Comparison of ENCODE assay signal across 18 cellular contexts in genomic region chrX:40759374-40759773, GRCh38. TPM values are rescaled to one million over a fixed set of nuclear protein-coding genes. Genes with fewer than 3 reads are reported as not detected.
A peak's percentile ranks its signal among the peaks of the same experiment; 100 is the strongest.
DNase-seq lines count a peak whose midpoint lies in the region; ATAC-seq, FAIRE-seq and TF ChIP-seq lines count a peak whose summit lies in the region.
"Had no signal": no experiment of that assay in that cellular context is flagged by ENCODE, and none has a peak within 500 bp of the region (broad histone marks: within the 10 kb centered on the region; RNA-seq: fewer than 3 reads in every experiment).

No MANE protein-coding gene starts in this region.

- in situ Hi-C loops in GM12878 (cut with MboI) (no loop called here), gastrocnemius medialis (cut with MboI; ENCODE audit: low sequenced_read_pairs in 4 of 4) (no loop called here)

- no peaks in the 10 kb centered on the region for H3K79me2 ChIP-seq in GM12878 (ENCODE audit: control insufficient read depth, insufficient read depth, low read length)

- SMC1A ChIA-PET in GM12878 (lab: Charles Lee; ENCODE audit: uncharacterized antibody, unreplicated experiment), result interaction anchor here (1.0 to 1.3 kb wide), 4 partner anchors 10 to 93 kb away, joined by 3 to 5 read pairs (median 4); no protein-coding TSS in a partner anchor

- H3K36me3 ChIP-seq in GM12878 (ENCODE audit: control insufficient read depth in 2 of 2, insufficient read depth in 2 of 2, low read length in 1 of 2) (no peaks in the 10 kb centered on the region), gastrocnemius medialis (no peaks in the 10 kb centered on the region)
- H3K36me3 ChIP-seq in effector memory CD4-positive, alpha-beta T cell (ENCODE audit: control insufficient read depth, insufficient read depth, low read length), result no peaks in the 10 kb centered on the region
- H3K36me3 ChIP-seq: BLaER1 had no signal

- H3K4me2 ChIP-seq in GM12878 (ENCODE audit: control insufficient read depth, insufficient read depth), result no peak overlapping the region
- H3K4me2 ChIP-seq: BLaER1, GM23338 had no signal

- POLR2A ChIA-PET in GM12878 (lab: Charles Lee) (no interaction called here), MCF 10A (lab: Yijun Ruan, JAX) (no interaction called here)

- H3K9me3 Mint-ChIP-seq in MCF 10A (ENCODE audit: unreplicated experiment), result no peaks in the 10 kb centered on the region
- H3K9me3 Mint-ChIP-seq: CD4-positive, alpha-beta memory T cell; GM23338 had no signal

- H3K4me3 Mint-ChIP-seq in MCF 10A (ENCODE audit: unreplicated experiment), result no peak overlapping the region
- H3K4me3 Mint-ChIP-seq: CD14-positive monocyte; CD4-positive, alpha-beta memory T cell; GM23338 had no signal

- no peaks in the 10 kb centered on the region for H4K20me1 ChIP-seq in GM12878 (ENCODE audit: control insufficient read depth, insufficient read depth)
- H4K20me1 ChIP-seq: BLaER1 had no signal

- H3K36me3 Mint-ChIP-seq in MCF 10A (ENCODE audit: insufficient read depth, unreplicated experiment), result peaks cover 6% of the 10 kb centered on the region
- H3K36me3 Mint-ChIP-seq: CD14-positive monocyte; CD4-positive, alpha-beta memory T cell had no signal

- TF ChIP-seq RAD21 in GM12878 (IDR thresholded peaks at IDR 0.05; ENCODE audit: insufficient read depth, low read depth, low read length), result no peak

- peaks cover 8% of the 10 kb centered on the region; the same call in 1 of the 2 replicates for H3K4me1 ChIP-seq in GM12878 (ENCODE audit: control insufficient read depth, insufficient read depth, low read length)
- no peaks in the 10 kb centered on the region for H3K4me1 ChIP-seq in effector memory CD4-positive, alpha-beta T cell (ENCODE audit: control insufficient read depth, insufficient read depth, low read length, poor library complexity, severe bottlenecking)
- peaks cover 13 to 17% of the 10 kb centered on the region in 2 donors for H3K4me1 ChIP-seq in gastrocnemius medialis
- H3K4me1 ChIP-seq: BLaER1 had no signal

- 4% methylated on average over 1 of the region's 1 CpG for WGBS in GM12878 (ENCODE audit: insufficient coverage, insufficient replicate concordance, low lambda C conversion rate, missing lambda C conversion rate)

- DNase-seq in GM12891 (ENCODE audit: insufficient read length, low spot score) (no peak), GM19239 (ENCODE audit: insufficient read length, low spot score) (no peak), GM12878 (ENCODE audit: low read depth, low spot score) (no peak), left ventricle myocardium superior (no peak), gastrocnemius medialis (no peak), MCF 10A (ENCODE audit: unreplicated experiment) (no peak)
- DNase-seq in effector memory CD4-positive, alpha-beta T cell, result no peak
- DNase-seq: 8988T; CD4-positive, alpha-beta memory T cell; DMS79 treated with DMSO at 0.1 percent for 48 hours; GF-D8; HCEC 1CT; KG1 had no signal

- H3K27me3 ChIP-seq in GM12878 (replicated peaks in 1 of 2; ENCODE audit: control insufficient read depth in 2 of 2, insufficient read depth in 2 of 2, low read length in 1 of 2) (peaks cover 0 to 3% of the 10 kb centered on the region in 2 experiments; a peak in 1 of 4 replicates), gastrocnemius medialis (peaks cover 0 to 3% (median 0%) of the 10 kb centered on the region in 3 donors)
- H3K27me3 ChIP-seq in effector memory CD4-positive, alpha-beta T cell (replicated peaks; ENCODE audit: control insufficient read depth, insufficient read depth, low read length, poor library complexity, severe bottlenecking), result no peaks in the 10 kb centered on the region

- CTCF ChIA-PET in GM12878 (lab: Yijun Ruan, JAX) (interaction anchor here (0.8 to 1.4 kb wide), 2 partner anchors 35 to 108 kb away, joined by 3 to 4 read pairs; no protein-coding TSS in a partner anchor), MCF 10A (lab: Yijun Ruan, JAX) (interaction anchor here (0.9 kb wide), 1 partner anchor 119 kb away, joined by 3 read pairs; no protein-coding TSS in a partner anchor)

- H3K4me3 ChIP-seq in GM12878, result no peak overlapping the region
- H3K4me3 ChIP-seq in effector memory CD4-positive, alpha-beta T cell (ENCODE audit: insufficient read depth, low read depth, low read length, poor library complexity, severe bottlenecking), result no peak overlapping the region
- no peak overlapping the region for H3K4me3 ChIP-seq in gastrocnemius medialis
- H3K4me3 ChIP-seq: BLaER1, GM23338 had no signal

- peaks cover 1% of the 10 kb centered on the region; the same call in 2 of the 3 replicates for H3K9me3 ChIP-seq in GM12878 (replicated peaks; ENCODE audit: control insufficient read depth, insufficient read depth, low read length)
- H3K9me3 ChIP-seq in effector memory CD4-positive, alpha-beta T cell (ENCODE audit: control insufficient read depth, low read length), result no peaks in the 10 kb centered on the region
- no peaks in the 10 kb centered on the region for H3K9me3 ChIP-seq in gastrocnemius medialis
- H3K9me3 ChIP-seq: BLaER1 had no signal

- no peak overlapping the region for H3K27ac Mint-ChIP-seq in MCF 10A (ENCODE audit: low read depth, unreplicated experiment)
- H3K27ac Mint-ChIP-seq: CD14-positive monocyte; CD4-positive, alpha-beta memory T cell; GM23338 had no signal

- no peak overlapping the region for H2AFZ ChIP-seq in GM12878 (ENCODE audit: control insufficient read depth, low read depth, low read length)
- H2AFZ ChIP-seq: GM23338 had no signal

- intact Hi-C loops in GM12878 (cut with micrococcal nuclease; ENCODE audit: unreplicated experiment), result no loop called here
- intact Hi-C loops in left ventricle myocardium superior (cut with micrococcal nuclease), result no loop called here
- intact Hi-C loops in gastrocnemius medialis (cut with DNase I; ENCODE audit: low total_unique reads), result no loop called here
- intact Hi-C loops in MCF 10A (cut with micrococcal nuclease), result no loop called here

- no peak for TF ChIP-seq CTCF in GM12878 (IDR thresholded peaks at IDR 0.05 in 2 of 3, conservative IDR thresholded peaks at IDR 0.05 in 1 of 3; ENCODE audit: control insufficient read depth in 2 of 3, extremely low read depth in 1 of 3, insufficient read depth in 1 of 3, low read depth in 3 of 3, low read length in 3 of 3)
- TF ChIP-seq CTCF in gastrocnemius medialis (IDR thresholded peaks at IDR 0.05 in 4 of 5, conservative IDR thresholded peaks at IDR 0.05 in 1 of 5), result no peak
- TF ChIP-seq CTCF in MCF 10A (IDR thresholded peaks at IDR 0.05; ENCODE audit: unreplicated experiment), result no peak

- H3K9ac ChIP-seq in GM12878 (ENCODE audit: control insufficient read depth, insufficient read depth, low read length), result no peak overlapping the region
- H3K9ac ChIP-seq: BLaER1 had no signal

- peaks cover 78% of the 10 kb centered on the region for H3K27me3 Mint-ChIP-seq in MCF 10A (ENCODE audit: insufficient read depth, unreplicated experiment)
- H3K27me3 Mint-ChIP-seq: CD4-positive, alpha-beta memory T cell had no signal

- H3K27ac ChIP-seq in GM12878 (ENCODE audit: control insufficient read depth, insufficient read depth) (no peak overlapping the region), gastrocnemius medialis (no peak overlapping the region)
- no peak overlapping the region for H3K27ac ChIP-seq in effector memory CD4-positive, alpha-beta T cell (ENCODE audit: insufficient read depth, low read length, poor library complexity, severe bottlenecking)
- H3K27ac ChIP-seq: BLaER1 had no signal

- no peak for TF ChIP-seq POLR2A in GM12891 (IDR thresholded peaks at IDR 0.05; ENCODE audit: low read depth, low read length)
- no peak for TF ChIP-seq POLR2A in GM12878 (IDR thresholded peaks at IDR 0.05; ENCODE audit: low read depth, low read length)
- no peak for TF ChIP-seq POLR2A in gastrocnemius medialis (IDR thresholded peaks at IDR 0.05)

- H3K4me1 Mint-ChIP-seq in MCF 10A (ENCODE audit: insufficient read depth, unreplicated experiment), result no peaks in the 10 kb centered on the region
- H3K4me1 Mint-ChIP-seq: CD14-positive monocyte; CD4-positive, alpha-beta memory T cell had no signal

- TF ChIP-seq EP300 in GM12878 (IDR thresholded peaks at IDR 0.05; ENCODE audit: borderline replicate concordance in 1 of 2, control insufficient read depth in 1 of 2, low read depth in 2 of 2, low read length in 2 of 2), result no peak

- no TSS peak for BruUV-seq in GM12878 (replicated peaks; lab: Mats Ljungman, UMichigan)
- no TSS peak for BruUV-seq in MCF 10A (replicated peaks; lab: Mats Ljungman, UMichigan)

- FAIRE-seq in GM12891 (lab: Jason Lieb, UNC) (peak; percentile 5), GM19239 (lab: Jason Lieb, UNC) (peak; percentile 88), GM12878 (lab: Jason Lieb, UNC) (no peak)
- FAIRE-seq: H54 had no signal

- RAD21 ChIA-PET in GM12878 (lab: Charles Lee; ENCODE audit: unreplicated experiment), result interaction anchor here (1.5 kb wide), 1 partner anchor 9 kb away, joined by 5 read pairs; no protein-coding TSS in a partner anchor

- ATAC-seq in GM21576 (IDR thresholded peaks at IDR 0.05; ENCODE audit: unreplicated experiment) (peak; percentile 44), GM12878 (peak; percentile 80), left ventricle myocardium superior (no peak), gastrocnemius medialis (no peak)
- ATAC-seq: GM23338 had no signal

TF ChIP-seq in GM12891, 5 proteins besides CTCF, POLR2A, EP300 and RAD21 (continues in another document):
- TF ChIP-seq PAX5 (IDR thresholded peaks at IDR 0.05; ENCODE audit: insufficient read depth, low read length, severe bottlenecking), result no peak
- TF ChIP-seq SPI1 (IDR thresholded peaks at IDR 0.05; ENCODE audit: low read depth, low read length), result no peak

TF ChIP-seq in GM12878, 131 proteins besides CTCF, POLR2A, EP300 and RAD21 (continues in another document):
- TF ChIP-seq ZSCAN29 (IDR thresholded peaks at IDR 0.05) (no peak), HDGF (IDR thresholded peaks at IDR 0.05) (no peak)

RNA-seq across cellular contexts. Expression of gene MED14, which starts 24.0 kb away (rescaled TPM):
- polyA plus RNA-seq in GM12891 (2012; ENCODE audit: low read depth, missing spikeins), result 14.6 TPM
- 223 and 232 TPM in 2 replicates for total RNA-seq in GM12878 (2013; cell fraction: nucleolus; rRNA removed)
- 30.7 and 31.7 TPM in 2 replicates for total RNA-seq in GM12878 (2014; rRNA removed)
- total RNA-seq in GM12878 (2014; rRNA removed; fragmentation: Illumina TruSeq; extraction: Trizol), result 26.1 and 29.8 TPM in 2 replicates
- total RNA-seq in GM12878 (2021), result 43.9 and 46.6 TPM in 2 replicates
- polyA plus RNA-seq in GM12878 (2011; ENCODE audit: low read depth), result 16.1 TPM
- 71.7 and 99.4 TPM in 2 replicates for polyA plus RNA-seq in GM12878 (2011; rRNA removed)
- polyA plus RNA-seq in GM12878 (2011; cell fraction: cytosol; rRNA removed), result 74.3 and 85.2 TPM in 2 replicates
- polyA plus RNA-seq in GM12878 (2011; cell fraction: nucleus; rRNA removed), result 144 and 145 TPM in 2 replicates
- 16.5 and 19.0 TPM in 2 replicates for polyA plus RNA-seq in GM12878 (2012)
- 47.4 and 48.4 TPM in 2 replicates for polyA plus RNA-seq in GM12878 (2014; fragmentation: Illumina TruSeq; extraction: Trizol)
- polyA plus RNA-seq in GM12878 (2014; fragmentation: Nextera tagmentation; extraction: Ambion mirVana), result 10 to 100 TPM in 1 of 2 experiments, 1 to 10 TPM in 1; 8.8 to 17.0 TPM
- 33.5 and 34.8 TPM in 2 replicates for polyA plus RNA-seq in GM12878 (2014; rRNA removed)
- polyA plus RNA-seq in GM12878 (2016; fragmentation: Nextera tagmentation; extraction: Ambion mirVana), result 10 to 100 TPM; 22.5 to 27.1 TPM
- 85.5 and 108 TPM in 2 replicates for polyA minus RNA-seq in GM12878 (2011; rRNA and poly(A)+ RNA removed)
- 34.5 and 47.8 TPM in 2 replicates for polyA minus RNA-seq in GM12878 (2011; cell fraction: cytosol; rRNA and poly(A)+ RNA removed)
- polyA minus RNA-seq in GM12878 (2011; cell fraction: nucleus; rRNA and poly(A)+ RNA removed), result 90.3 and 167 TPM in 2 replicates
- 30.4 TPM for total RNA-seq in left ventricle myocardium superior
- 10 to 100 TPM; 19.8 to 27.0 (median 24.0) TPM for total RNA-seq in gastrocnemius medialis
- total RNA-seq in MCF 10A (2022), result 35.6 and 36.4 TPM in 2 replicates

Comparison
In these comparisons a context has a peak if more than half of its experiments do, and no peak if none do; other contexts are left out.
1. ATAC-seq: peak in GM21576 (single experiment) and GM12878 (single experiment); none in left ventricle myocardium superior (single experiment) and gastrocnemius medialis (0 of 2).